In genomic region chr5:39670955-39671354, GRCh38 we compare ENCODE assay signal across 19 cellular contexts.
A peak's percentile ranks its signal among the peaks of the same experiment; 100 is the strongest.
DNase-seq lines count a peak whose midpoint lies in the region; ATAC-seq, FAIRE-seq and TF ChIP-seq lines count a peak whose summit lies in the region.
"Had no signal": no experiment of that assay in that cellular context is flagged by ENCODE, and none has a peak within 500 bp of the region (broad histone marks: within the 10 kb centered on the region; RNA-seq: fewer than 3 reads in every experiment).

No MANE protein-coding gene starts in this region.

- H3K9me3 ChIP-seq in PC-3 (ENCODE audit: low read length) (no peaks in the 10 kb centered on the region), neural progenitor cell (ENCODE audit: low read depth) (no peaks in the 10 kb centered on the region)
- H3K9me3 ChIP-seq: BE2C, Caco-2 had no signal

- H3K36me3 ChIP-seq in PC-3 (ENCODE audit: low read depth, low read length) (no peaks in the 10 kb centered on the region), neural progenitor cell (no peaks in the 10 kb centered on the region)
- H3K36me3 ChIP-seq: BE2C had no signal

- H3K4me1 ChIP-seq in PC-3 (ENCODE audit: insufficient read depth, low read length) (peaks cover 21% of the 10 kb centered on the region), neural progenitor cell (peaks cover 12% of the 10 kb centered on the region)
- H3K4me1 ChIP-seq: BE2C, Caco-2 had no signal

- FAIRE-seq in colon (lab: Jason Lieb, UNC): peak; percentile 5
- FAIRE-seq: A204.1, G401.6, GM12891, GM19239, HTR-8/SVneo had no signal

- DNase-seq in PC-3 (no peak), neural progenitor cell (ENCODE audit: low spot score) (no peak), NAMALWA (ENCODE audit: low spot score) (no peak), NCI-H1694 (lab: John Stamatoyannopoulos, UW) (no peak), C1 segment of cervical spinal cord (lab: John Stamatoyannopoulos, UW) (no peak)
- DNase-seq: ACHN; BE2C; Caco-2; CD4-positive, alpha-beta T cell; GOT3; H9 had no signal

- H3K27ac ChIP-seq in PC-3 (ENCODE audit: low read length) (no peak overlapping the region), neural progenitor cell (no peak overlapping the region)
- H3K27ac ChIP-seq: C4-2B had no signal

- intact Hi-C loops in PC-3 (cut with micrococcal nuclease): no loop called here

- no peaks in the 10 kb centered on the region for H3K9me3 Mint-ChIP-seq in neural progenitor cell
- H3K9me3 Mint-ChIP-seq: CD4-positive, alpha-beta T cell had no signal

- H4K20me1 ChIP-seq in PC-3 (ENCODE audit: low read length) (no peaks in the 10 kb centered on the region), neural progenitor cell (ENCODE audit: low read depth) (no peaks in the 10 kb centered on the region)

- H3K9me2 ChIP-seq in PC-3 (replicated peaks; ENCODE audit: low read length): no peaks in the 10 kb centered on the region

- H3K79me2 ChIP-seq in PC-3 (ENCODE audit: low read length) (no peaks in the 10 kb centered on the region), neural progenitor cell (ENCODE audit: low read depth) (no peaks in the 10 kb centered on the region)

- peaks cover 2% of the 10 kb centered on the region for H3K4me1 Mint-ChIP-seq in neural progenitor cell

- no peak overlapping the region for H3K4me3 Mint-ChIP-seq in neural progenitor cell
- H3K4me3 Mint-ChIP-seq: CD4-positive, alpha-beta T cell; H9 had no signal

- POLR2A ChIA-PET in PC-3 (lab: Charles Lee; ENCODE audit: unreplicated experiment): no interaction called here

- no peak for TF ChIP-seq CTCF in PC-3 (conservative IDR thresholded peaks at IDR 0.05; ENCODE audit: low read depth, low read length)
- TF ChIP-seq CTCF in neural progenitor cell (IDR thresholded peaks at IDR 0.05): no peak

- H2AFZ ChIP-seq in PC-3 (ENCODE audit: low read length): no peak overlapping the region
- no peak overlapping the region for H2AFZ ChIP-seq in neural progenitor cell (replicated peaks)

- CTCF ChIA-PET in PC-3 (lab: Charles Lee): no interaction called here

- no TSS peak for BruUV-seq in PC-3 (replicated peaks; lab: Mats Ljungman, UMichigan)

- H3K27ac Mint-ChIP-seq in neural progenitor cell: no peak overlapping the region
- H3K27ac Mint-ChIP-seq: CD4-positive, alpha-beta T cell had no signal

- H3F3A ChIP-seq in PC-3 (ENCODE audit: low read length, unreplicated experiment) (no peaks in the 10 kb centered on the region), neural progenitor cell (ENCODE audit: low read depth) (no peaks in the 10 kb centered on the region)

- H3K4me3 ChIP-seq in PC-3 (ENCODE audit: low read length) (no peak overlapping the region), neural progenitor cell (no peak overlapping the region)

- H3K27me3 Mint-ChIP-seq in neural progenitor cell (ENCODE audit: insufficient read depth, low read depth): peaks cover 2% of the 10 kb centered on the region

- ATAC-seq in PC-3 (no peak), GM19397 (IDR thresholded peaks at IDR 0.05; ENCODE audit: unreplicated experiment) (no peak)

- H3K4me2 ChIP-seq in PC-3 (ENCODE audit: low read length) (peak overlapping the region; percentile 2; the same call in 1 of the 2 replicates), neural progenitor cell (peak overlapping the region; percentile 4)

- no peaks in the 10 kb centered on the region for H3K36me3 Mint-ChIP-seq in neural progenitor cell

- H3K27me3 ChIP-seq in PC-3 (ENCODE audit: low read length) (no peaks in the 10 kb centered on the region), neural progenitor cell (no peaks in the 10 kb centered on the region)
- H3K27me3 ChIP-seq: BE2C had no signal

- H3K9ac ChIP-seq in PC-3 (ENCODE audit: low read length): no peak overlapping the region
- no peak overlapping the region for H3K9ac ChIP-seq in neural progenitor cell
